ENCODE assay signal across 8 cellular contexts in the genomic region with DNA sequence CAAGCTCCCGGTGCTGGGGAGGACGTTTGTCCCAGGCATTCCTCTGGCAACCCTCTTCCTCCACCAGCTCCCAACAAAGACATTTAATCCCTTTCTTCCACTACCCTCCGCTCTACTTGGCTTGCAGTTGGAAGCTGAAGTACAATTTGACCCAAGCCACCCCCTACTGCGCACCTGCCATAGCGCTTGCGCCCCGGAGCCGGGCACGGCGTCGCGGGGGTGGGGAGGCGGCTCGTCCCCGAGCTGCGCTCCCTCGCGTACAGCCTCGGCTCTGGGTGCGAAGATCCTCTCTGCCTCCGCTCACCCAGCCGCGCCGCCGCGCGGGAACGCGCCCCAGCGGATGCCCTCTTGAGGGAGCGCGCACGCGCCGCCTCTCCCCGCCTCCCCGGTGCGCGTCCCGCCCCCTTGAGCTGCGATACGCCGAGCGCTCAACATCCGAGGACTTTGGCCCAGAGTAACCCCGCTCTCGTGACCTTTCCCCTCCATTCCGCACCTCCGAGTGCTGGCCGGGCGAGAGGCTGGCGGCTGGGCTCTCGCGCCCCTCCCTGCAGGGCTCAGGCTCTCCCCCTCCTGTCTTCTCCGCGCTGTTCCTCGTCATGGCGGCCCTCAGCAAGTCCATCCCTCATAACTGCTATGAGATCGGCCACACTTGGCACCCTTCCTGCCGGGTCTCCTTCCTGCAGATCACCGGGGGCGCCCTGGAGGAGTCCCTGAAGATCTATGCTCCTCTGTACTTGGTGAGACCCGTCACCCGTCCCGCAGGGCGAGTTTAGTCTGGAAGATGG.
A peak's percentile ranks its signal among the peaks of the same experiment; 100 is the strongest.
DNase-seq lines count a peak whose midpoint lies in the region; ATAC-seq and TF ChIP-seq lines count a peak whose summit lies in the region.

A gene (plus strand): TSS at position 485 of the 785 bp plus-strand sequence. CDS start 112 bp downstream, at position 597.

- H3K4me2 ChIP-seq in BLaER1, result peak within 1 kb of the TSS; percentile 92

- no peak for TF ChIP-seq CTCF in choroid plexus epithelial cell (conservative IDR thresholded peaks at IDR 0.05; ENCODE audit: low read depth, low read length)

- H3K27me3 ChIP-seq in BLaER1, result no peaks in the 10 kb centered on the region

- H3K9ac ChIP-seq in BLaER1, result peak within 1 kb of the TSS; percentile 92

- H3K9me3 ChIP-seq in BLaER1, result peaks cover 11% of the 10 kb centered on the region

- H3K36me3 ChIP-seq in BLaER1, result peaks cover 12% of the 10 kb centered on the region

- H3K27ac ChIP-seq in BLaER1, result peak within 1 kb of the TSS; percentile 87

- peak; percentile 100 for ATAC-seq in GM19324 (IDR thresholded peaks at IDR 0.05; ENCODE audit: low FRiP score, unreplicated experiment)
- peak; percentile 98 for ATAC-seq in HG03460 (IDR thresholded peaks at IDR 0.05; ENCODE audit: unreplicated experiment)

- DNase-seq in NCI-H524 treated with DMSO at 0.1 percent for 48 hours (lab: John Stamatoyannopoulos, UW) (peak; percentile 74), choroid plexus epithelial cell (ENCODE audit: low read depth) (peak; percentile 90), kidney tubule cell (ENCODE audit: low spot score) (peak; percentile 94)
- DNase-seq in activated CD4-positive, alpha-beta T cell treated with anti-CD3 and anti-CD28 coated beads for 4 hours, result peak; percentile 86 to 88
- peak; percentile 73 to 78 for DNase-seq in stimulated activated CD4-positive, alpha-beta T cell treated with anti-CD3 and anti-CD28 coated beads, Interleukin-1b, Interleukin-23, amount 100 ng/mL, for 1 hour (ENCODE audit: low read depth in 2 of 2)

- H4K20me1 ChIP-seq in BLaER1, result 0 out of 2 replicates have a peak, but pooled peaks cover 6% of the 10 kb centered on the region

- peaks cover 30% of the 10 kb centered on the region for H3K4me1 ChIP-seq in BLaER1

- H3K4me3 ChIP-seq in BLaER1, result peak within 1 kb of the TSS; percentile 87
- peak within 1 kb of the TSS; percentile 93 for H3K4me3 ChIP-seq in choroid plexus epithelial cell (ENCODE audit: low read depth, low read length)

Comparison
In these comparisons a context has a peak if more than half of its experiments do, and no peak if none do; other contexts are left out.
1. Peak in every context shown above with its lines: DNase-seq, ATAC-seq, H3K4me3 ChIP-seq and H3K27ac ChIP-seq.